Comparison of ENCODE assay signal across 18 cellular contexts in the genomic region with DNA sequence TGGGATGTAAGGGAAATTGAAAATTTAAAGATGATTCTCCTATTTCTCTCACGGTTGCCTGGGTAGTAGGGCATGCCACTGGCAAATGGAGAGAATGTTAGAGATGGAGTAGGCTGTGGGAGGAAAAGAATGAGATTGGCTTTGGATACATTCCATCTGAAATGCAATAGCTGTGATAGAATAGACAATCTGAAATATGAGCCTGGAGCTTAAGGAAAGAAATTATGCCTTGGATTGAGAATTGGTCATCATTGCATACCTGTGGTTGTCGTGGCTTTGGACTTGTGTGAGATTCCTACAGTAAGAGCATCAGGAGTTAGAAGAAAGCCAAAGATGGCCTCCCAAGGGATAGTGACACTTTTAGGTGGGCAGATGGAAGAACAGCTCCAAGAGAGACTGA.
A peak's percentile ranks its signal among the peaks of the same experiment; 100 is the strongest.
DNase-seq lines count a peak whose midpoint lies in the region; ATAC-seq and TF ChIP-seq lines count a peak whose summit lies in the region.
"Had no signal": no experiment of that assay in that cellular context is flagged by ENCODE, and none has a peak within 500 bp of the region (broad histone marks: within the 10 kb centered on the region; RNA-seq: fewer than 3 reads in every experiment).

No MANE protein-coding gene starts in this region.

- H3K36me3 ChIP-seq in mammary epithelial cell (ENCODE audit: insufficient read depth, low read length), result no peaks in the 10 kb centered on the region
- no peaks in the 10 kb centered on the region for H3K36me3 ChIP-seq in fibroblast of lung (ENCODE audit: control insufficient read depth, insufficient read depth, low read length)
- no peaks in the 10 kb centered on the region for H3K36me3 ChIP-seq in suprapubic skin

- TF ChIP-seq EP300 in suprapubic skin (IDR thresholded peaks at IDR 0.05), result no peak

- WGBS in mammary epithelial cell (ENCODE audit: low coverage, missing lambda C conversion rate), result 0% methylated on average over 2 of the region's 2 CpGs
- WGBS in suprapubic skin, result 56% methylated on average over 2 of the region's 2 CpGs

- H3K27me3 ChIP-seq in mammary epithelial cell (ENCODE audit: insufficient read depth, low read length), result no peaks in the 10 kb centered on the region
- no peaks in the 10 kb centered on the region for H3K27me3 ChIP-seq in fibroblast of lung (ENCODE audit: control insufficient read depth, insufficient read depth, low read length)
- H3K27me3 ChIP-seq in suprapubic skin, result no peaks in the 10 kb centered on the region

- H3K9me3 ChIP-seq in mammary epithelial cell (replicated peaks; ENCODE audit: insufficient read depth, low read length) (no peaks in the 10 kb centered on the region), fibroblast of lung (ENCODE audit: control insufficient read depth, insufficient read depth, low read depth, low read length) (no peaks in the 10 kb centered on the region), suprapubic skin (no peaks in the 10 kb centered on the region)

- H3K9me3 Mint-ChIP-seq in MCF 10A (ENCODE audit: unreplicated experiment), result no peaks in the 10 kb centered on the region

- dilution Hi-C loops in mammary epithelial cell (cut with HindIII; ENCODE audit: low sequenced_read_pairs), result no loop called here

- H3K4me3 ChIP-seq in mammary epithelial cell (replicated peaks in 1 of 3; ENCODE audit: insufficient read depth in 1 of 3, low read depth in 2 of 3, low read length in 3 of 3) (no peak overlapping the region), fibroblast of lung (replicated peaks in 1 of 4; ENCODE audit: control extremely low read depth in 1 of 4, insufficient read depth in 1 of 4, low read depth in 3 of 4, low read length in 4 of 4) (no peak overlapping the region), suprapubic skin (no peak overlapping the region)
- H3K4me3 ChIP-seq: PC-9 had no signal

- H3K79me2 ChIP-seq in mammary epithelial cell (ENCODE audit: insufficient read depth, low read length), result no peaks in the 10 kb centered on the region
- no peaks in the 10 kb centered on the region for H3K79me2 ChIP-seq in fibroblast of lung (ENCODE audit: control insufficient read depth, insufficient read depth, low read length)

- H3K27me3 Mint-ChIP-seq in MCF 10A (ENCODE audit: insufficient read depth, unreplicated experiment), result no peaks in the 10 kb centered on the region

- H3K36me3 Mint-ChIP-seq in MCF 10A (ENCODE audit: insufficient read depth, unreplicated experiment), result no peaks in the 10 kb centered on the region
- H3K36me3 Mint-ChIP-seq: CD14-positive monocyte had no signal

- H3K4me2 ChIP-seq in mammary epithelial cell (ENCODE audit: insufficient read depth, low read depth, low read length) (no peak overlapping the region), fibroblast of lung (ENCODE audit: extremely low read depth, insufficient read depth, low read length) (no peak overlapping the region)
- H3K4me2 ChIP-seq: PC-9 had no signal

- intact Hi-C loops in mammary epithelial cell (cut with micrococcal nuclease), result no loop called here
- intact Hi-C loops in MCF 10A (cut with micrococcal nuclease), result no loop called here

- DNase-seq in mammary epithelial cell (peak; percentile 20), MCF 10A (ENCODE audit: unreplicated experiment) (no peak), fibroblast of lung (ENCODE audit: low read depth in 2 of 2) (peak; percentile 17 to 66), myocyte (ENCODE audit: low read depth) (peak; percentile 33), NCI-H1930 (lab: John Stamatoyannopoulos, UW) (no peak), suprapubic skin (ENCODE audit: low spot score in 2 of 2) (no peak)
- no peak for DNase-seq in activated CD4-positive, CD25-positive, alpha-beta regulatory T cell treated with anti-CD3 and anti-CD28 coated beads, Interleukin-2, amount 50 U/mL, for 72 hours
- DNase-seq: 8988T, DMS79 treated with DMSO at 0.1 percent for 48 hours, H7, NCI-H1092 treated with DMSO at 0.1 percent for 48 hours, NCI-H146, NCI-H2227 treated with DMSO at 0.1 percent for 48 hours, NCI-H524 treated with DMSO at 0.1 percent for 48 hours had no signal

- in situ Hi-C loops in mammary epithelial cell (cut with MboI; ENCODE audit: low sequenced_read_pairs in 2 of 2), result no loop called here

- no peaks in the 10 kb centered on the region for H4K20me1 ChIP-seq in mammary epithelial cell (ENCODE audit: insufficient read depth, low read length)
- no peaks in the 10 kb centered on the region for H4K20me1 ChIP-seq in fibroblast of lung (ENCODE audit: control insufficient read depth, extremely low read depth, insufficient read depth, low read length)

- TF ChIP-seq CTCF in mammary epithelial cell (conservative IDR thresholded peaks at IDR 0.05 in 1 of 2, IDR thresholded peaks at IDR 0.05 in 1 of 2; ENCODE audit: extremely low read depth in 1 of 2, insufficient read depth in 1 of 2, low read depth in 1 of 2, low read length in 2 of 2), result no peak
- no peak for TF ChIP-seq CTCF in MCF 10A (IDR thresholded peaks at IDR 0.05; ENCODE audit: unreplicated experiment)
- no peak for TF ChIP-seq CTCF in fibroblast of lung (conservative IDR thresholded peaks at IDR 0.05 in 1 of 2, IDR thresholded peaks at IDR 0.05 in 1 of 2; ENCODE audit: low read depth in 1 of 2, low read length in 2 of 2)
- no peak for TF ChIP-seq CTCF in suprapubic skin (IDR thresholded peaks at IDR 0.05)

- H3K27ac ChIP-seq in mammary epithelial cell (ENCODE audit: insufficient read depth, low read depth, low read length) (no peak overlapping the region), fibroblast of lung (ENCODE audit: insufficient read depth, low read length) (no peak overlapping the region), suprapubic skin (no peak overlapping the region)
- H3K27ac ChIP-seq: PC-9, RWPE1 had no signal

- no peak overlapping the region for H3K4me3 Mint-ChIP-seq in MCF 10A (ENCODE audit: unreplicated experiment)
- H3K4me3 Mint-ChIP-seq: CD14-positive monocyte had no signal

- H2AFZ ChIP-seq in mammary epithelial cell (ENCODE audit: low read depth, low read length), result no peak overlapping the region
- H2AFZ ChIP-seq in fibroblast of lung (ENCODE audit: low read length), result no peak overlapping the region
- H2AFZ ChIP-seq: PC-9 had no signal

- TF ChIP-seq POLR2A in suprapubic skin (IDR thresholded peaks at IDR 0.05), result no peak

- BruUV-seq in mammary epithelial cell (replicated peaks; lab: Mats Ljungman, UMichigan), result no TSS peak
- BruUV-seq in MCF 10A (replicated peaks; lab: Mats Ljungman, UMichigan), result no TSS peak

- H3K4me1 Mint-ChIP-seq in MCF 10A (ENCODE audit: insufficient read depth, unreplicated experiment), result no peaks in the 10 kb centered on the region
- H3K4me1 Mint-ChIP-seq: CD14-positive monocyte had no signal

- ATAC-seq in GM21390 (IDR thresholded peaks at IDR 0.05; ENCODE audit: unreplicated experiment), result no peak

- H3K9ac ChIP-seq in mammary epithelial cell (ENCODE audit: insufficient read depth, low read length) (no peak overlapping the region), fibroblast of lung (ENCODE audit: insufficient read depth, low read length) (no peak overlapping the region)

- H3K4me1 ChIP-seq in mammary epithelial cell (ENCODE audit: insufficient read depth, low read length) (no peaks in the 10 kb centered on the region), fibroblast of lung (ENCODE audit: control insufficient read depth, extremely low read depth, insufficient read depth, low read length) (no peaks in the 10 kb centered on the region), suprapubic skin (no peaks in the 10 kb centered on the region)

- H3K27ac Mint-ChIP-seq in MCF 10A (ENCODE audit: low read depth, unreplicated experiment), result no peak overlapping the region
- H3K27ac Mint-ChIP-seq: CD14-positive monocyte had no signal

- CTCF ChIA-PET in mammary epithelial cell (lab: Charles Lee; ENCODE audit: low non-redundant PET) (no interaction called here), MCF 10A (lab: Yijun Ruan, JAX) (no interaction called here)

- POLR2A ChIA-PET in MCF 10A (lab: Yijun Ruan, JAX), result no interaction called here

Comparison
In these comparisons a context has a peak if more than half of its experiments do, and no peak if none do; other contexts are left out.
1. DNase-seq: peak in mammary epithelial cell (single experiment), fibroblast of lung (2 of 2) and myocyte (single experiment); none in MCF 10A (single experiment), NCI-H1930 (0 of 2), suprapubic skin (0 of 2) and activated CD4-positive, CD25-positive, alpha-beta regulatory T cell treated with anti-CD3 and anti-CD28 coated beads, Interleukin-2, amount 50 U/mL, for 72 hours (single experiment).